7 cellular contexts compared by ENCODE assay signal in the genomic region with DNA sequence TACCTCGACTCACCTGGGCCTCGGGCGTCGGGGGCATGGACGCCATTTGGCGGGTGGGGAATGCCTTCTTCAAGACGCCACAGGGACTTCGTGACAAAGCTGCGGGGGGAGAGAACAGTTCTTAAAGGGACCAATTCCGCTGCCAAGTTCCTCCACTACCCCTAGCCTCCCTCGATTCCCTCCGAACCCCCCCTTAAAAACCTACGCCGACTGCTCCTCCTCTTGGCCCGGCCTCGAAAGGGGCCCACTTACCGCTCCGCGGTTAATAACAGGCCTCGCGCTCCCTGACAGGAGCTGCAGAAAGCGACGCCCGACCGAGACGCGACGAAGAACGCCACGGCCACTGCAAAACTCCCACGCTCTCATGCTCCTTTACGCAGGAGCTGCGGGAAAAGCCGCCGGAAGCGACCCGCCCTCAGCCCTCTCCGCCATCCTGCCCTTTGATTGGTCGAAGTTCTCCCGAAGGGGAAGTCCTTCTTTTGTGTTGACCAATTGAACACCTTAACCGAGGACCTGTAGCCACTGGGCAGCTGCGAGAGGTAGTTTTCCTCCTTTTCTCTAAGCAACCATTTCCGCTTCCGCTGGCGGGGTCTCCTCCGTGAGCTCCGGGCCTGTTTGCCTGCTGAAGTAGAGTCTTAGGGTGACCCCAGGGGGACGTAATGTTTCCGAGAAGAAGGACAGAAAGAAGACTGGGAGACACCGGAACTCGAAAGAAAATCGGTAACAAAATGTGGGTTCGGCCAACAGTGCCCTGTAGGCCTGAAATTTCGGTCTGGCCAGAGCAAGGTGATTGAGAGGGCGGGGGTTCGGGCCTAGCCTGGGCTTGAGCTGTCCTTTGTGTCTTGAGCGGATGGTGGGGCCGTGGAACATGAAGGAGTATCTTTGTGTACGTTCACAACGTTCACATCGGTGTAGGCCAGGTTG. TPM values are rescaled to one million over a fixed set of nuclear protein-coding genes. Genes with fewer than 3 reads are reported as not detected.
DNase-seq lines count a peak whose midpoint lies in the region; ATAC-seq and TF ChIP-seq lines count a peak whose summit lies in the region.

A gene (plus strand): TSS at position 573 of the 924 bp plus-strand sequence. CDS start 32,548 bp downstream, outside the sequence.
A gene with protein sequence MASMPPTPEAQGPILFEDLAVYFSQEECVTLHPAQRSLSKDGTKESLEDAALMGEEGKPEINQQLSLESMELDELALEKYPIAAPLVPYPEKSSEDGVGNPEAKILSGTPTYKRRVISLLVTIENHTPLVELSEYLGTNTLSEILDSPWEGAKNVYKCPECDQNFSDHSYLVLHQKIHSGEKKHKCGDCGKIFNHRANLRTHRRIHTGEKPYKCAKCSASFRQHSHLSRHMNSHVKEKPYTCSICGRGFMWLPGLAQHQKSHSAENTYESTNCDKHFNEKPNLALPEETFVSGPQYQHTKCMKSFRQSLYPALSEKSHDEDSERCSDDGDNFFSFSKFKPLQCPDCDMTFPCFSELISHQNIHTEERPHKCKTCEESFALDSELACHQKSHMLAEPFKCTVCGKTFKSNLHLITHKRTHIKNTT (minus strand): TSS at position 397 of the 924 bp plus-strand sequence. CDS start 351 bp downstream, at position 46.

- peaks cover 18% of the 10 kb centered on the region for H3K36me3 Mint-ChIP-seq in chondrocyte (ENCODE audit: low read depth)

- H3K4me1 Mint-ChIP-seq in chondrocyte (ENCODE audit: low read depth): peaks cover 15% of the 10 kb centered on the region

- peak within 1 kb of the TSS; percentile 98 for H3K27ac Mint-ChIP-seq in chondrocyte (ENCODE audit: unreplicated experiment)

- peaks cover 10% of the 10 kb centered on the region for H3K9me3 Mint-ChIP-seq in chondrocyte (ENCODE audit: low read depth)

- H3K4me3 ChIP-seq in kidney epithelial cell (ENCODE audit: low read depth, low read length): peak within 1 kb of the TSS; percentile 80

- H3K4me3 Mint-ChIP-seq in chondrocyte (ENCODE audit: unreplicated experiment): peak within 1 kb of the TSS; percentile 93

- no peaks in the 10 kb centered on the region for H3K27me3 ChIP-seq in kidney epithelial cell (ENCODE audit: control insufficient read depth, insufficient read depth, low read length)

- ATAC-seq in GM18517 (IDR thresholded peaks at IDR 0.05; ENCODE audit: unreplicated experiment) (peak; percentile 78), HG03045 (IDR thresholded peaks at IDR 0.05; ENCODE audit: unreplicated experiment) (peak; percentile 90)

- no peak for TF ChIP-seq CTCF in chondrocyte (IDR thresholded peaks at IDR 0.05)
- no peak for TF ChIP-seq CTCF in kidney epithelial cell (IDR thresholded peaks at IDR 0.05; ENCODE audit: insufficient read depth, low read length, poor library complexity, severe bottlenecking)

- peak; percentile 85 for DNase-seq in NCI-H2196 (lab: John Stamatoyannopoulos, UW; ENCODE audit: unreplicated experiment)
- peak; percentile 53 to 59 for DNase-seq in activated CD4-positive, alpha-beta T cell treated with anti-CD3 and anti-CD28 coated beads for 24 hours (ENCODE audit: low read depth in 2 of 2)
- DNase-seq in chondrocyte (ENCODE audit: low spot score): no peak
- peak; percentile 79 for DNase-seq in kidney epithelial cell (ENCODE audit: low read depth)
- peak; percentile 85 for DNase-seq in stimulated activated CD4-positive, alpha-beta T cell treated with anti-CD3 and anti-CD28 coated beads, Interleukin-15, amount 100 ng/mL, for 24 hours

- no peaks in the 10 kb centered on the region for H3K36me3 ChIP-seq in kidney epithelial cell (ENCODE audit: control insufficient read depth, insufficient read depth, low read length)

- no peaks in the 10 kb centered on the region for H3K27me3 Mint-ChIP-seq in chondrocyte (ENCODE audit: low read depth)

RNA-seq across cellular contexts. Expression of the first gene that starts in this region (rescaled TPM):
- 46.5 to 51.1 TPM (median 47.2 TPM) in 3 replicates for total RNA-seq in chondrocyte
- 27.1 and 30.7 TPM in 2 replicates for total RNA-seq in kidney epithelial cell

RNA-seq across cellular contexts. Expression of the second gene that starts in this region (rescaled TPM):
- total RNA-seq in chondrocyte (2.0 to 2.7 TPM (median 2.5 TPM) in 3 replicates), kidney epithelial cell (1.7 and 2.9 TPM in 2 replicates)
